1 cellular context compared by ENCODE assay signal in the genomic region with DNA sequence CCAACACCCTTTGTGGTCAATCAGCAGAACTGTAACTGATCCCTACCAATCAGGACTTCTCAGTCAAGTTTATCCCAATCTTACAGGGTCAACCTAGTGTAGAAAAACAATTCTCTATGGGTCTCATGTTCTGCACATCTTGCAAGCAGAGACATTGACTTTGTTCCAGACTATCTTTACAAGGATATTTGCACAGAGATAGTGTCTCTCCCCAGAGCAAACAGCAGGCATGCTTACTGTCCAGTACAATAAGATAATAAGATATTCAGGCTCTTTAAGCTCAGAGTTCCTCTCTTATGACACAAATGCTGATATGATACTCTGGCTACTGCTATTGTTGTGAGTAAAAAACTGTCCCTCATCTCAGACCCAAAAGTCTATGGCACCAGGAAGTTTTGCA.
A peak's percentile ranks its signal among the peaks of the same experiment; 100 is the strongest.
TF ChIP-seq lines count a peak whose summit lies in the region.

No MANE protein-coding gene starts in this region.

TF ChIP-seq in HepG2, 621 proteins besides CTCF, POLR2A, EP300 and RAD21 (continued from another document):
- TF ChIP-seq ZNF883 (CRISPR knock-in tag; IDR thresholded peaks at IDR 0.05; ENCODE audit: not compliant biosample characterization) (no peak), POLR2AphosphoS5 (IDR thresholded peaks at IDR 0.05; ENCODE audit: low read depth, low read length) (peak; percentile 24), SOX13 (IDR thresholded peaks at IDR 0.05) (no peak), SOX13 (CRISPR knock-in tag; conservative IDR thresholded peaks at IDR 0.05 in 1 of 2, IDR thresholded peaks at IDR 0.05 in 1 of 2) (0 out of 4 replicates have a peak, but pooled peaks of 1 of the 2 experiments have one; percentile 31), ZBTB7A (CRISPR knock-in tag; IDR thresholded peaks at IDR 0.05) (no peak)
